8 cellular contexts compared by ENCODE assay signal in the genomic region with DNA sequence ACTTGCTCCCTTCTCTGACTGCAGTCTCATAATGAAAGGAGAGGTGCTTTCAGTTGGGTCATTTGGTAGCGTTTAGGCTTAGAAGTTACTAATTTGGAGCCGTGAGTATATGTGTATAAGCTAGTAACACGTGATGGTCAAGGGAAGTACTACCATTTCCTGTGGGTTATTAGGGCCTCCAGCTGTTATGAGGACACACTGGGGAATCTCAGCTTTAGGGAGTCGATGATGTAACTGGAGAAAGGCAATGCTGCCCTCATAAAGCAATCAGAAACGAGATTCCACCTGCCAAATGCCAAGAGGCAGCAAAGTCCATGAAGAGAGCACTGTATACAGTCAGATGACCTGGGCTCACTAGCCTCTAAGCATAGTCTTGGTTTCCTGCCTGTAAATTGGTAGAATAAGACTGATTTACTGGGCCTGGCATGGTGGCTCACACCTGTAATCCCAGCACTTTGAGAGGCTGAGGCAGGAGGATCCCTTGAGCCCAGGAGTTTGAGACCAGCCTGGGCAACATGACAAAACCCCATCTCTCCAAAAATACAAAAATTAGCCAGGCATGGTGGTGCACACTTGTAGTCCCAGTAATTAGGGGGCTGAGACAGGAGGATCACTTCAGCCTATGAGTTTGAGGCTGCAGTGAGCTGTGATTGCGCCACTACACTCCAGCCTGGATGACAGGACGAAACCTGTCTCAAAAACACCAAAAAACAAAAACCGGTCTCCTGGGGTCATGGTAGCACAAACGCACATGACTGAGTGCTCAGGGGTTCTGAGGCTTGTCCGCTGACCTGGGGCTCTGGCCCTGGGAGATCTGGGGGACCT. TPM values are rescaled to one million over a fixed set of nuclear protein-coding genes. Genes with fewer than 3 reads are reported as not detected.
DNase-seq lines count a peak whose midpoint lies in the region; ATAC-seq and TF ChIP-seq lines count a peak whose summit lies in the region.

No MANE protein-coding gene starts in this region.

- intact Hi-C loops in Calu3 (cut with micrococcal nuclease; ENCODE audit: unreplicated experiment), result loop anchor here (5.0 kb wide), 1 partner anchor 76 kb away; no protein-coding TSS in a partner anchor

- CTCF ChIA-PET in Calu3 (lab: Charles Lee), result interaction anchor here (0.8 kb wide), 1 partner anchor 16 kb away, joined by 3 read pairs; no protein-coding TSS in a partner anchor

- DNase-seq in Calu3 (no peak), SJCRH30 (peak; percentile 29 to 60), fibroblast of lung (ENCODE audit: low read depth in 2 of 2) (peak; percentile 63 to 89), NCI-H2227 treated with DMSO at 0.1 percent for 48 hours (lab: John Stamatoyannopoulos, UW) (no peak), BE2C (no peak)
- no peak for DNase-seq in stimulated activated naive CD8-positive, alpha-beta T cell treated with anti-CD3 and anti-CD28 coated beads, Interleukin-15, Interleukin-2, amounts not matched to agents 100 U/mL and 50 U/mL, for 24 hours

- no peak overlapping the region for H2AFZ ChIP-seq in fibroblast of lung (ENCODE audit: low read length)

- no peaks in the 10 kb centered on the region for H3K9me3 ChIP-seq in SJCRH30 (replicated peaks)
- no peaks in the 10 kb centered on the region for H3K9me3 ChIP-seq in fibroblast of lung (ENCODE audit: control insufficient read depth, insufficient read depth, low read depth, low read length)
- no peaks in the 10 kb centered on the region for H3K9me3 ChIP-seq in BE2C

- H3K4me1 ChIP-seq in SJCRH30 (0 out of 2 replicates have a peak, but pooled peaks cover 2% of the 10 kb centered on the region), fibroblast of lung (ENCODE audit: control insufficient read depth, extremely low read depth, insufficient read depth, low read length) (peaks cover 44% of the 10 kb centered on the region), BE2C (peaks cover 5% of the 10 kb centered on the region; the same call in 1 of the 2 replicates)

- H3K27me3 ChIP-seq in SJCRH30 (no peaks in the 10 kb centered on the region), fibroblast of lung (ENCODE audit: control insufficient read depth, insufficient read depth, low read length) (no peaks in the 10 kb centered on the region), BE2C (no peaks in the 10 kb centered on the region)

- no peaks in the 10 kb centered on the region for H3K27me3 Mint-ChIP-seq in Calu3 (ENCODE audit: unreplicated experiment)

- ATAC-seq in HG03108 (IDR thresholded peaks at IDR 0.05; ENCODE audit: unreplicated experiment), result peak; percentile 91
- peak; percentile 24 for ATAC-seq in stimulated activated naive CD8-positive, alpha-beta T cell treated with anti-CD3 and anti-CD28 coated beads, Interleukin-15, Interleukin-2, amounts not matched to agents 100 U/mL and 50 U/mL, for 24 hours

- peaks cover 71% of the 10 kb centered on the region for H3K36me3 Mint-ChIP-seq in Calu3 (ENCODE audit: insufficient read depth, unreplicated experiment)

- TF ChIP-seq CTCF in Calu3 (IDR thresholded peaks at IDR 0.05; ENCODE audit: unreplicated experiment) (no peak), fibroblast of lung (conservative IDR thresholded peaks at IDR 0.05 in 1 of 2, IDR thresholded peaks at IDR 0.05 in 1 of 2; ENCODE audit: low read depth in 1 of 2, low read length in 2 of 2) (no peak), BE2C (IDR thresholded peaks at IDR 0.05; ENCODE audit: low read depth, low read length) (no peak)

- TF ChIP-seq POLR2A in GM19193 (IDR thresholded peaks at IDR 0.05; ENCODE audit: extremely low read depth, insufficient read depth, insufficient read length), result peak; percentile 14

- H3K4me2 ChIP-seq in fibroblast of lung (ENCODE audit: extremely low read depth, insufficient read depth, low read length), result no peak overlapping the region

- peak overlapping the region; percentile 47 for H3K27ac Mint-ChIP-seq in Calu3 (ENCODE audit: unreplicated experiment)

- peaks cover 21% of the 10 kb centered on the region for H3K4me1 Mint-ChIP-seq in Calu3 (ENCODE audit: low read depth, unreplicated experiment)

- H3K79me2 ChIP-seq in fibroblast of lung (ENCODE audit: control insufficient read depth, insufficient read depth, low read length), result no peaks in the 10 kb centered on the region

- H3K4me3 Mint-ChIP-seq in Calu3 (ENCODE audit: low read depth, unreplicated experiment), result no peak overlapping the region

- no peaks in the 10 kb centered on the region for H3K9me3 Mint-ChIP-seq in Calu3 (ENCODE audit: low read depth, unreplicated experiment)

- no peak overlapping the region for H3K9ac ChIP-seq in fibroblast of lung (ENCODE audit: insufficient read depth, low read length)

- no peaks in the 10 kb centered on the region for H4K20me1 ChIP-seq in fibroblast of lung (ENCODE audit: control insufficient read depth, extremely low read depth, insufficient read depth, low read length)

- TSS peak; percentile 8 for BruUV-seq in Calu3 (replicated peaks; lab: Mats Ljungman, UMichigan)

- H3K27ac ChIP-seq in SJCRH30 (no peak overlapping the region), fibroblast of lung (ENCODE audit: insufficient read depth, low read length) (peak overlapping the region; percentile 36)

- H3K36me3 ChIP-seq in SJCRH30, result peaks cover 33% of the 10 kb centered on the region
- H3K36me3 ChIP-seq in fibroblast of lung (ENCODE audit: control insufficient read depth, insufficient read depth, low read length), result peaks cover 10% of the 10 kb centered on the region
- H3K36me3 ChIP-seq in BE2C, result peaks cover 39% of the 10 kb centered on the region

- H3K4me3 ChIP-seq in SJCRH30, result no peak overlapping the region
- no peak overlapping the region for H3K4me3 ChIP-seq in fibroblast of lung (replicated peaks in 1 of 4; ENCODE audit: control extremely low read depth in 1 of 4, insufficient read depth in 1 of 4, low read depth in 3 of 4, low read length in 4 of 4)
- no peak overlapping the region for H3K4me3 ChIP-seq in BE2C (ENCODE audit: low read depth, low read length)

RNA-seq across cellular contexts. Expression of a gene that starts 53.0 kb away (rescaled TPM):
- total RNA-seq in Calu3 (2022) (449 and 463 TPM in 2 replicates), fibroblast of lung (81.9 and 107 TPM in 2 replicates)
- 270 and 318 TPM in 2 replicates for total RNA-seq in SJCRH30 (2014; rRNA removed; shearing (Covaris generic))
- 89.2 and 166 TPM in 2 replicates for polyA plus RNA-seq in fibroblast of lung
- polyA plus RNA-seq in fibroblast of lung (2012), result 183 and 273 TPM in 2 replicates
- 343 and 595 TPM in 2 replicates for polyA minus RNA-seq in fibroblast of lung (ENCODE audit: low replicate concordance)
- 117 TPM for polyA plus RNA-seq in BE2C (2012; ENCODE audit: insufficient read depth, insufficient read length, low read depth)

RNA-seq across cellular contexts. Expression of a gene that starts 53.3 kb away (rescaled TPM):
- total RNA-seq in Calu3 (2022), result 88.6 and 97.8 TPM in 2 replicates
- 25.4 and 26.4 TPM in 2 replicates for total RNA-seq in SJCRH30 (2014; rRNA removed; shearing (Covaris generic))
- total RNA-seq in fibroblast of lung, result 79.6 and 117 TPM in 2 replicates
- polyA plus RNA-seq in fibroblast of lung, result 36.2 and 50.7 TPM in 2 replicates
- 37.7 and 56.8 TPM in 2 replicates for polyA plus RNA-seq in fibroblast of lung (2012)
- polyA minus RNA-seq in fibroblast of lung (ENCODE audit: low replicate concordance), result 87.9 and 103 TPM in 2 replicates
- polyA plus RNA-seq in BE2C (2012; ENCODE audit: insufficient read depth, insufficient read length, low read depth), result 96.7 TPM

Comparison
In these comparisons a context has a peak if more than half of its experiments do, and no peak if none do; other contexts are left out.
1. DNase-seq: peak in SJCRH30 (2 of 2) and fibroblast of lung (2 of 2); none in Calu3 (single experiment), stimulated activated naive CD8-positive, alpha-beta T cell treated with anti-CD3 and anti-CD28 coated beads, Interleukin-15, Interleukin-2, amounts not matched to agents 100 U/mL and 50 U/mL, for 24 hours (single experiment), NCI-H2227 treated with DMSO at 0.1 percent for 48 hours (single experiment) and BE2C (single experiment).